ENCODE assay signal across 1 cellular context in genomic region chr15:90885432-90886290, GRCh38.
TF ChIP-seq lines count a peak whose summit lies in the region.

No MANE protein-coding gene starts in this region.

TF ChIP-seq in GM12878, 131 proteins besides CTCF, POLR2A, EP300 and RAD21 (continued from another document):
- TF ChIP-seq, protein P1, sequence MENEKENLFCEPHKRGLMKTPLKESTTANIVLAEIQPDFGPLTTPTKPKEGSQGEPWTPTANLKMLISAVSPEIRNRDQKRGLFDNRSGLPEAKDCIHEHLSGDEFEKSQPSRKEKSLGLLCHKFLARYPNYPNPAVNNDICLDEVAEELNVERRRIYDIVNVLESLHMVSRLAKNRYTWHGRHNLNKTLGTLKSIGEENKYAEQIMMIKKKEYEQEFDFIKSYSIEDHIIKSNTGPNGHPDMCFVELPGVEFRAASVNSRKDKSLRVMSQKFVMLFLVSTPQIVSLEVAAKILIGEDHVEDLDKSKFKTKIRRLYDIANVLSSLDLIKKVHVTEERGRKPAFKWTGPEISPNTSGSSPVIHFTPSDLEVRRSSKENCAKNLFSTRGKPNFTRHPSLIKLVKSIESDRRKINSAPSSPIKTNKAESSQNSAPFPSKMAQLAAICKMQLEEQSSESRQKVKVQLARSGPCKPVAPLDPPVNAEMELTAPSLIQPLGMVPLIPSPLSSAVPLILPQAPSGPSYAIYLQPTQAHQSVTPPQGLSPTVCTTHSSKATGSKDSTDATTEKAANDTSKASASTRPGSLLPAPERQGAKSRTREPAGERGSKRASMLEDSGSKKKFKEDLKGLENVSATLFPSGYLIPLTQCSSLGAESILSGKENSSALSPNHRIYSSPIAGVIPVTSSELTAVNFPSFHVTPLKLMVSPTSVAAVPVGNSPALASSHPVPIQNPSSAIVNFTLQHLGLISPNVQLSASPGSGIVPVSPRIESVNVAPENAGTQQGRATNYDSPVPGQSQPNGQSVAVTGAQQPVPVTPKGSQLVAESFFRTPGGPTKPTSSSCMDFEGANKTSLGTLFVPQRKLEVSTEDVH (IDR thresholded peaks at IDR 0.05; ENCODE audit: low read depth, partially characterized antibody): no peak
- TF ChIP-seq HDAC2 (IDR thresholded peaks at IDR 0.05) (no peak), BACH1 (IDR thresholded peaks at IDR 0.05; ENCODE audit: borderline replicate concordance) (0 out of 2 replicates have a peak, but pooled peaks have one; percentile 35)
- TF ChIP-seq, protein P2, sequence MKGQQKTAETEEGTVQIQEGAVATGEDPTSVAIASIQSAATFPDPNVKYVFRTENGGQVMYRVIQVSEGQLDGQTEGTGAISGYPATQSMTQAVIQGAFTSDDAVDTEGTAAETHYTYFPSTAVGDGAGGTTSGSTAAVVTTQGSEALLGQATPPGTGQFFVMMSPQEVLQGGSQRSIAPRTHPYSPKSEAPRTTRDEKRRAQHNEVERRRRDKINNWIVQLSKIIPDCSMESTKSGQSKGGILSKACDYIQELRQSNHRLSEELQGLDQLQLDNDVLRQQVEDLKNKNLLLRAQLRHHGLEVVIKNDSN (IDR thresholded peaks at IDR 0.05; ENCODE audit: borderline replicate concordance, extremely low read length, insufficient read depth, low read depth, low read length): peak; percentile 63
